8 cellular contexts compared by ENCODE assay signal in the genomic region with DNA sequence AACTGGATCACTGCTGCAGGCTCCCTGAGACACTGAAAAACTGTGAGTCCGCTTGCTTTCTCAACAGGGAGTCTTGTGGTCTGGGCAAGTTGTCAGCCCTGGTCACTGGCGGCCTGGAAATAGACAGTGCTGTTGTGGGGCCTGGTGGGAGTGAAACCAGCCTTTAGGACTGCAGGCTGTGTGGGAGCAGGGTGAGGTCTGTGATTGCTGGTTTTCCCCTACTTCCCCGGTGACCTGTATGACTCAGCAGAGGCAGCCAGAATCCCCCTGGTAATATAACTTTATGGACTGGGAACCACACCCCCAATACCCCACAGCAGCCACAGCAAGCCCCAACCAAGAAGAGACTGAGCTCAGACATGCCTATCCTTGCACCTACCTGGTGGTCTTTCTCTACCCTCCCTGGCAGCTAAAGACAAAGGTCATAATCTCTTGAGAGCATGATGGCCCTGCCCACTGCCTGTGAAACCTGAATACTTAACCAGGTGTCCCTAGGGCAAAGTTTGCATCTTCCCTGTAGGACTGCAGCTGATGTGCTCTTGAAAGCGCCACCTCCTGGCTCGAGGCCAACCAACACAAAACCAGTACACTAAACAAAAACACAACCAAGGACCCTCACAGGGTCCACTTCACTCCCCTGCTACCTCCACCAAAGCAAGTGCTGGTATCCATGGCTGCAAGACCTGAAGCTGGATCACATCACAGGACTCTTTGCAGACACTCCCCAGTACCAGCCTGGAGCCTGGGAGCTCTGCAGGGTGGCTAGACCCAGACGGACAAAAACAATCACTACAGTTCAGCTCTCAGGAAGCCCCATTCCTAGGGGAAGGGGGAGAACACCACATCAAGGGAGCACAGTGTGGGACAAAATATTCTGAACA. TPM values are rescaled to one million over a fixed set of nuclear protein-coding genes. Genes with fewer than 3 reads are reported as not detected.
A peak's percentile ranks its signal among the peaks of the same experiment; 100 is the strongest.
DNase-seq lines count a peak whose midpoint lies in the region; ATAC-seq and TF ChIP-seq lines count a peak whose summit lies in the region.

No MANE protein-coding gene starts in this region.

- peak; percentile 87 for DNase-seq in GM12864 (ENCODE audit: low read depth)
- DNase-seq in GM20000 (ENCODE audit: low spot score): peak; percentile 61
- peak; percentile 8 for DNase-seq in UCSD-AML1 (lab: John Stamatoyannopoulos, UW; ENCODE audit: unreplicated experiment)
- DNase-seq in skeletal muscle cell (ENCODE audit: low read depth): peak; percentile 23
- DNase-seq in KG1 (lab: John Stamatoyannopoulos, UW): no peak
- no peak for DNase-seq in adrenal gland
- no peak for DNase-seq in stimulated activated CD4-positive, alpha-beta T cell treated with anti-CD3 and anti-CD28 coated beads, Interleukin-4, amount 100 ng/mL, for 4 hours

- peak; percentile 53 for TF ChIP-seq CTCF in GM12864 (IDR thresholded peaks at IDR 0.05; ENCODE audit: low read depth, low read length, missing control alignments)
- TF ChIP-seq CTCF in GM20000 (IDR thresholded peaks at IDR 0.05; ENCODE audit: extremely low read depth, missing control alignments): peak; percentile 52
- no peak for TF ChIP-seq CTCF in adrenal gland (IDR thresholded peaks at IDR 0.05)

- no peak overlapping the region for H3K27ac ChIP-seq in adrenal gland

- H3K36me3 ChIP-seq in adrenal gland (replicated peaks in 1 of 2): no peaks in the 10 kb centered on the region

- intact Hi-C loops in adrenal gland (cut with DNase I): no loop called here

- H3K27me3 ChIP-seq in adrenal gland: no peaks in the 10 kb centered on the region

- no peak for TF ChIP-seq POLR2A in adrenal gland (IDR thresholded peaks at IDR 0.05)

- WGBS in adrenal gland, 4 donors: 56 to 68% (median 61%) methylated on average over 5 to 6 of the region's 6 CpGs

- H3K4me3 ChIP-seq in GM12864 (ENCODE audit: low read depth, low read length) (peak overlapping the region; percentile 42), skeletal muscle cell (ENCODE audit: low read depth, low read length) (no peak overlapping the region), adrenal gland (no peak overlapping the region)

- H3K4me1 ChIP-seq in adrenal gland (replicated peaks in 1 of 2): no peaks in the 10 kb centered on the region

- ATAC-seq in HG03457 (IDR thresholded peaks at IDR 0.05; ENCODE audit: unreplicated experiment): peak; percentile 98

- no peaks in the 10 kb centered on the region for H3K9me3 ChIP-seq in adrenal gland (replicated peaks in 1 of 3)

RNA-seq across cellular contexts. Expression of a gene that starts 7.2 kb away (rescaled TPM):
- total RNA-seq in adrenal gland: 10 to 100 TPM in 7 of 8 donors, 1 to 10 TPM in 1; 7.8 to 35.0 (median 27.2) TPM
- 1 to 10 TPM; 2.3 to 5.2 (median 3.2) TPM for polyA plus RNA-seq in adrenal gland

RNA-seq across cellular contexts. Expression of a gene that starts 50.5 kb away (rescaled TPM):
- total RNA-seq in adrenal gland: 10 to 100 TPM in 1 of 8 donors, 1 to 10 TPM in 6, under 1 TPM in 1; 0.91 to 23.2 (median 7.5) TPM
- 1 to 10 TPM; 5.6 to 6.6 (median 5.8) TPM for polyA plus RNA-seq in adrenal gland

RNA-seq across cellular contexts. Expression of a gene that starts 50.7 kb away (rescaled TPM):
- total RNA-seq in adrenal gland: 10 to 100 TPM in 7 of 8 donors, 1 to 10 TPM in 1; 9.9 to 57.2 (median 25.1) TPM
- polyA plus RNA-seq in adrenal gland: 10 to 100 TPM in 1 of 3 donors, 1 to 10 TPM in 2; 4.5 to 21.6 (median 6.1) TPM

Comparison
In these comparisons a context has a peak if more than half of its experiments do, and no peak if none do; other contexts are left out.
1. DNase-seq: peak in GM12864 (single experiment), GM20000 (single experiment), UCSD-AML1 (single experiment) and skeletal muscle cell (single experiment); none in KG1 (single experiment), adrenal gland (0 of 7) and stimulated activated CD4-positive, alpha-beta T cell treated with anti-CD3 and anti-CD28 coated beads, Interleukin-4, amount 100 ng/mL, for 4 hours (0 of 2).
2. CTCF ChIP-seq: peak in GM12864 (single experiment) and GM20000 (single experiment); none in adrenal gland (0 of 6).